12 cellular contexts compared by ENCODE assay signal in the genomic region with DNA sequence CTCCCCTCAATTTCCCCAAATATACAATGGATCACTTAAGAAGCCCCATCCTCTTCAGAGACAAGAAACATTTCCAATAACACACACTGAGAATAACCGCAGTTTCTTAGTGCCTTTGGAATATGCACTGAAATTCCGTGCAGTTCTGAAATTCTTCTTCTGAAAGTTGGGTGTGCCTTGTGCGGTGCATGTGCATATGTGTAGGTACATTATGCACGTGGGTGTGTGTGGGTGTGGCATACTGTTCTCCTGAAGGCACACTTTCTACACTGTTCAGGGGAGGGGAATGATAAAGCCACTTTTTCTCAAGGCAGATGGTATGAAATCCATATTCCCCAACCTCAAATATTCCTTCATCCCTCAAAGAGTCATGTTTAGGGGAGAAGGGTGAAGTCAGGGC. TPM values are rescaled to one million over a fixed set of nuclear protein-coding genes. Genes with fewer than 3 reads are reported as not detected.
DNase-seq lines count a peak whose midpoint lies in the region; ATAC-seq and TF ChIP-seq lines count a peak whose summit lies in the region.
"Had no signal": no experiment of that assay in that cellular context is flagged by ENCODE, and none has a peak within 500 bp of the region (broad histone marks: within the 10 kb centered on the region; RNA-seq: fewer than 3 reads in every experiment).

No MANE protein-coding gene starts in this region.

- no peak overlapping the region for H3K27ac Mint-ChIP-seq in activated CD8-positive, alpha-beta memory T cell treated with anti-CD3 and anti-CD28 coated beads, Interleukin-2, amount 10 ng/mL, durations not matched to agents 7 days and 5 days
- no peak overlapping the region for H3K27ac Mint-ChIP-seq in activated B cell treated with CpG ODN at 0.5 μM for 24 hours

- CTCF ChIA-PET in activated CD8-positive, alpha-beta memory T cell treated with anti-CD3 and anti-CD28 coated beads, Interleukin-2, amount 10 ng/mL, durations not matched to agents 7 days and 5 days (lab: Charles Lee), result no interaction called here
- CTCF ChIA-PET in activated B cell treated with CpG ODN at 0.5 μM for 24 hours (lab: Charles Lee), result no interaction called here

- peaks cover 17% of the 10 kb centered on the region for H3K27me3 ChIP-seq in iPS-15b (ENCODE audit: control insufficient read depth, insufficient read depth, low read length)
- H3K27me3 ChIP-seq in smooth muscle cell (ENCODE audit: low read depth), result peaks cover 14% of the 10 kb centered on the region
- H3K27me3 ChIP-seq: thyroid gland had no signal

- peak overlapping the region; percentile 89 for H3K4me3 Mint-ChIP-seq in activated CD8-positive, alpha-beta memory T cell treated with anti-CD3 and anti-CD28 coated beads, Interleukin-2, amount 10 ng/mL, durations not matched to agents 7 days and 5 days
- peak overlapping the region; percentile 93 for H3K4me3 Mint-ChIP-seq in activated B cell treated with CpG ODN at 0.5 μM for 24 hours

- H3F3A ChIP-seq in smooth muscle cell (ENCODE audit: low read depth), result no peaks in the 10 kb centered on the region

- no peaks in the 10 kb centered on the region for H3K79me2 ChIP-seq in smooth muscle cell (ENCODE audit: low read depth)

- intact Hi-C loops in activated B cell treated with CpG ODN at 0.5 μM for 24 hours (cut with micrococcal nuclease), result loop anchor here (2.0 kb wide), 1 partner anchor 73 kb away; a partner anchor contains a TSS

- H3K4me2 ChIP-seq in smooth muscle cell, result peak overlapping the region; percentile 92

- peaks cover 4% of the 10 kb centered on the region for H3K36me3 Mint-ChIP-seq in activated CD8-positive, alpha-beta memory T cell treated with anti-CD3 and anti-CD28 coated beads, Interleukin-2, amount 10 ng/mL, durations not matched to agents 7 days and 5 days
- peaks cover 4% of the 10 kb centered on the region for H3K36me3 Mint-ChIP-seq in activated B cell treated with CpG ODN at 0.5 μM for 24 hours (ENCODE audit: low read depth)

- no peak overlapping the region for H2AFZ ChIP-seq in smooth muscle cell (ENCODE audit: low read depth)

- H3K27me3 Mint-ChIP-seq in activated CD8-positive, alpha-beta memory T cell treated with anti-CD3 and anti-CD28 coated beads, Interleukin-2, amount 10 ng/mL, durations not matched to agents 7 days and 5 days, result peaks cover 48% of the 10 kb centered on the region
- H3K27me3 Mint-ChIP-seq in activated B cell treated with CpG ODN at 0.5 μM for 24 hours, result peaks cover 42% of the 10 kb centered on the region

- no peak overlapping the region for H3K27ac ChIP-seq in smooth muscle cell (ENCODE audit: low read depth)
- H3K27ac ChIP-seq: thyroid gland had no signal

- H4K20me1 ChIP-seq in smooth muscle cell (ENCODE audit: low read depth), result no peaks in the 10 kb centered on the region

- 72% methylated on average over 4 of the region's 4 CpGs for WGBS in smooth muscle cell (ENCODE audit: low lambda C conversion rate)

- no peak for TF ChIP-seq CTCF in activated B cell treated with CpG ODN at 0.5 μM for 24 hours (IDR thresholded peaks at IDR 0.05)
- no peak for TF ChIP-seq CTCF in smooth muscle cell (IDR thresholded peaks at IDR 0.05; ENCODE audit: borderline replicate concordance, insufficient read depth, poor library complexity, severe bottlenecking)

- H3K9ac ChIP-seq in iPS-15b (ENCODE audit: low read depth, low read length), result no peak overlapping the region
- no peak overlapping the region for H3K9ac ChIP-seq in smooth muscle cell (ENCODE audit: low read depth)

- no peaks in the 10 kb centered on the region for H3K9me3 Mint-ChIP-seq in activated CD8-positive, alpha-beta memory T cell treated with anti-CD3 and anti-CD28 coated beads, Interleukin-2, amount 10 ng/mL, durations not matched to agents 7 days and 5 days (ENCODE audit: low read depth)
- no peaks in the 10 kb centered on the region for H3K9me3 Mint-ChIP-seq in activated B cell treated with CpG ODN at 0.5 μM for 24 hours

- peaks cover 13% of the 10 kb centered on the region for H3K4me1 ChIP-seq in iPS-15b (ENCODE audit: control insufficient read depth, insufficient read depth, low read length)
- peaks cover 9% of the 10 kb centered on the region for H3K4me1 ChIP-seq in smooth muscle cell (ENCODE audit: low read depth)

- peaks cover 14% of the 10 kb centered on the region for H3K4me1 Mint-ChIP-seq in activated CD8-positive, alpha-beta memory T cell treated with anti-CD3 and anti-CD28 coated beads, Interleukin-2, amount 10 ng/mL, durations not matched to agents 7 days and 5 days
- H3K4me1 Mint-ChIP-seq in activated B cell treated with CpG ODN at 0.5 μM for 24 hours, result peaks cover 14% of the 10 kb centered on the region

- H3K4me3 ChIP-seq in iPS-15b (ENCODE audit: low read depth, low read length) (peak overlapping the region; percentile 56), smooth muscle cell (peak overlapping the region; percentile 63)

- ATAC-seq in activated CD8-positive, alpha-beta memory T cell treated with anti-CD3 and anti-CD28 coated beads, Interleukin-2, amount 10 ng/mL, durations not matched to agents 7 days and 5 days, result no peak
- ATAC-seq in activated B cell treated with CpG ODN at 0.5 μM for 24 hours (ENCODE audit: low read depth) (no peak), GM19455 (IDR thresholded peaks at IDR 0.05; ENCODE audit: unreplicated experiment) (no peak)

- H3K36me3 ChIP-seq in iPS-15b (ENCODE audit: control insufficient read depth, insufficient read depth, low read length), result no peaks in the 10 kb centered on the region
- no peaks in the 10 kb centered on the region for H3K36me3 ChIP-seq in smooth muscle cell (ENCODE audit: low read depth)
- H3K36me3 ChIP-seq: thyroid gland had no signal

- H3K9me3 ChIP-seq in iPS-15b (ENCODE audit: control insufficient read depth, insufficient read depth, low read length) (no peaks in the 10 kb centered on the region), smooth muscle cell (replicated peaks; ENCODE audit: low read depth) (no peaks in the 10 kb centered on the region)
- H3K9me3 ChIP-seq: thyroid gland had no signal

- POLR2A ChIA-PET in activated B cell treated with CpG ODN at 0.5 μM for 24 hours (lab: Charles Lee), result no interaction called here

- no peak for DNase-seq in activated CD8-positive, alpha-beta memory T cell treated with anti-CD3 and anti-CD28 coated beads, Interleukin-2, amount 10 ng/mL, durations not matched to agents 7 days and 5 days
- DNase-seq in activated CD8-positive, alpha-beta memory T cell treated with anti-CD3 and anti-CD28 coated beads, Interleukin-2, amount 50 U/mL, for 48 hours, result no peak
- DNase-seq in activated B cell treated with CpG ODN at 0.5 μM for 24 hours (no peak), smooth muscle cell (lab: John Stamatoyannopoulos, UW; ENCODE audit: unreplicated experiment) (no peak), NCI-H1694 treated with DMSO at 0.1 percent for 48 hours (lab: John Stamatoyannopoulos, UW) (no peak), foreskin melanocyte (no peak)
- DNase-seq: dorsolateral prefrontal cortex, mesendoderm, NCI-H446 treated with DMSO at 0.1 percent for 48 hours, thyroid gland had no signal

RNA-seq across cellular contexts. Expression of a gene that starts 1.7 kb away (rescaled TPM):
- 1 to 10 TPM in 1 of 2 experiments, under 1 TPM in 1; 0.96 to 1.1 TPM for total RNA-seq in activated CD8-positive, alpha-beta memory T cell treated with anti-CD3 and anti-CD28 coated beads, Interleukin-2, amount 10 ng/mL, durations not matched to agents 7 days and 5 days
- total RNA-seq in activated B cell treated with CpG ODN at 0.5 μM for 24 hours, result 0.27 and 0.29 TPM in 2 replicates
- total RNA-seq in smooth muscle cell, result 5.7 and 6.9 TPM in 2 replicates
- polyA plus RNA-seq in smooth muscle cell, result 0.54 and 1.6 TPM in 2 replicates
